In genomic region chr4:185395956-185396723, GRCh38 we compare ENCODE assay signal across 8 cellular contexts. TPM values are rescaled to one million over a fixed set of nuclear protein-coding genes. Genes with fewer than 3 reads are reported as not detected.
A peak's percentile ranks its signal among the peaks of the same experiment; 100 is the strongest.
DNase-seq lines count a peak whose midpoint lies in the region; ATAC-seq and TF ChIP-seq lines count a peak whose summit lies in the region.

No MANE protein-coding gene starts in this region.

- H3K27me3 ChIP-seq in OCI-LY1 (ENCODE audit: insufficient read depth, low read length) = no peaks in the 10 kb centered on the region

- intact Hi-C loops in mucosa of descending colon (cut with DNase I, micrococcal nuclease) = loop anchor here in 1 of 2 donors (5.0 kb wide), 1 partner anchor 194 kb away; the partner anchor contains the start of gene CFAP97

- H3F3A ChIP-seq in OCI-LY1 (ENCODE audit: insufficient read depth, low read length) = 0 out of 2 replicates have a peak, but pooled peaks cover 2% of the 10 kb centered on the region

- no peaks in the 10 kb centered on the region for H3K9me2 ChIP-seq in OCI-LY1 (ENCODE audit: low read depth, low read length)

- ATAC-seq in GM21526 (IDR thresholded peaks at IDR 0.05; ENCODE audit: low FRiP score, unreplicated experiment) (peak; percentile 74), mucosa of descending colon (peak; percentile 93)

- peak overlapping the region; percentile 93 for H3K4me2 ChIP-seq in OCI-LY1 (ENCODE audit: low read length)

- no peaks in the 10 kb centered on the region for H3K9me3 ChIP-seq in OCI-LY1 (ENCODE audit: low read length)
- H3K9me3 ChIP-seq in mucosa of descending colon = no peaks in the 10 kb centered on the region

- H3K9ac ChIP-seq in OCI-LY1 (ENCODE audit: low read length) = peak overlapping the region; percentile 71

- DNase-seq in DMS 273 (lab: John Stamatoyannopoulos, UW; ENCODE audit: unreplicated experiment) (peak; percentile 98), HuH-7 (ENCODE audit: low spot score) (peak; percentile 55), activated T-cell treated with anti-CD3 and anti-CD28 coated beads for 24 hours (ENCODE audit: low read depth) (peak; percentile 97), epithelial cell of esophagus (ENCODE audit: low read depth) (peak; percentile 99), mucosa of descending colon (peak; percentile 98 to 100 (median 98))
- DNase-seq in stimulated activated CD8-positive, alpha-beta memory T cell treated with anti-CD3 and anti-CD28 coated beads, Interleukin-4, amount 100 ng/mL, for 1 hour (ENCODE audit: low read depth in 2 of 2, low spot score in 1 of 2) = peak; percentile 81 to 92

- no peaks in the 10 kb centered on the region for H3K79me2 ChIP-seq in OCI-LY1 (ENCODE audit: insufficient read depth, low read length)

- H3K4me1 ChIP-seq in OCI-LY1 (ENCODE audit: insufficient read depth, low read length, severe bottlenecking) = peaks cover 57% of the 10 kb centered on the region
- peaks cover 17% of the 10 kb centered on the region for H3K4me1 ChIP-seq in mucosa of descending colon (ENCODE audit: low read depth)

- H3K4me3 ChIP-seq in OCI-LY1 (ENCODE audit: low read depth, low read length, poor library complexity, severe bottlenecking) (peak overlapping the region; percentile 66), epithelial cell of esophagus (ENCODE audit: low read length) (peak overlapping the region; percentile 65), mucosa of descending colon (peak overlapping the region; percentile 62)

- TF ChIP-seq CTCF in OCI-LY1 (IDR thresholded peaks at IDR 0.05; ENCODE audit: low read length) = no peak
- TF ChIP-seq CTCF in epithelial cell of esophagus (IDR thresholded peaks at IDR 0.05; ENCODE audit: insufficient read depth, low read depth, low read length, missing control alignments) = no peak
- no peak for TF ChIP-seq CTCF in mucosa of descending colon (IDR thresholded peaks at IDR 0.05)

- peak overlapping the region; percentile 44 for H3K27ac ChIP-seq in OCI-LY1 (ENCODE audit: low read depth, low read length, poor library complexity, severe bottlenecking)

- no peaks in the 10 kb centered on the region for H4K20me1 ChIP-seq in OCI-LY1 (ENCODE audit: insufficient read depth, low read length)

- no peak overlapping the region for H2AFZ ChIP-seq in OCI-LY1 (ENCODE audit: low read length)

- H3K36me3 ChIP-seq in OCI-LY1 (ENCODE audit: insufficient read depth, low read length) (peaks cover 28% of the 10 kb centered on the region; the same call in 1 of the 2 replicates), mucosa of descending colon (ENCODE audit: low read depth) (peaks cover 9% of the 10 kb centered on the region)

RNA-seq across cellular contexts. Expression of gene LRP2BP, which starts 0.4 kb away (rescaled TPM):
- 1 to 10 TPM in 1 of 3 donors, under 1 TPM in 2; 0.35 to 1.3 (median 0.41) TPM for total RNA-seq in mucosa of descending colon

RNA-seq across cellular contexts. Expression of gene ANKRD37, which starts 0.5 kb away (rescaled TPM):
- total RNA-seq in mucosa of descending colon = 10 to 100 TPM in 1 of 3 donors, 1 to 10 TPM in 2; 7.6 to 14.2 (median 9.7) TPM

RNA-seq across cellular contexts. Expression of gene UFSP2, which starts 29.6 kb away (rescaled TPM):
- total RNA-seq in mucosa of descending colon = 10 to 100 TPM; 19.3 to 32.9 (median 20.2) TPM

Comparison
In these comparisons a context has a peak if more than half of its experiments do, and no peak if none do; other contexts are left out.
1. Peak in every context shown above with its lines: DNase-seq, ATAC-seq, H3K4me3 ChIP-seq and H3K27ac ChIP-seq.